12 cellular contexts compared by ENCODE assay signal in the genomic region with DNA sequence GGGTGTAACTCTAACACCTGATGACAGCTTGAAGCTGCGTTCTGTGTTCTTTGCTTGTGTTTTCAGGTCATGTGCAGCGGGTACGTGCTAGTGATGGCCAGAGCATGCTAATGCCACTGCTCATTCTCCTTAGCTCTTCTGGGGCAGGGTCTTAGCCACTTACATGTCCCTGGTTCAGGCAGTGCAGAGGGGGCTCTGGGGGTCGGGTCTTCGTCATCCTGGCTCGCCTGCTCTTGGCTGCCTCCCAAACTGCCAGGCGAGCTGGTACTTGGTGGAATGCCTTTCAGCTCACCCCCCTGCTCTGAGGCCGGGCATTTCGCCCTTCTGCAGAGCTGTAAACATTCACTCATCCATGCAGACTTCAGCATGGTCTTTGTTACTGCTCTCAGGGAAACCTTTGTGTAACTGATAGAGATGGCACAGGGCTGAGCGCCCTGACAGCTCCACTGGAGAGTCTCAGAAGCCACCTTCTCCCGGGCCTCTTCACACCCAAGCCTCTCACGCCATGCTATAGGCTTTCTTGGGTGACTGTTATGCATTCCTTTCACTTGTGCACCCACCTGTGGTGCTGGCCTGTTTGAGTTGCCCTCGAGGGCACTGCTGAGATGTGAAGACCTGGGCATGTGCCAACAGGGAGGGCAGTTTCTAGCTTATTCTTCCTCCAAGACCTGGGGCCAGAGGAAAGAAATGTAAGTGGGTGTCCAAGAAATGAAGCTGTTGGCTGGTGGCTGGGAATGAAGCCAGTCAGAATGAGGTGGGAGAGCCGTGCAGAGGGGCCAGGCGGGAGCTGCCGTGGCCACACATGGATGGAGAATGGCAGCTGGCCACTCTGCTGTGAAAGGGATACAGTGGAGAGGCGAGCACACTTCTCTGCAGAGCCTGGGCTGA. TPM values are rescaled to one million over a fixed set of nuclear protein-coding genes. Genes with fewer than 3 reads are reported as not detected.
DNase-seq lines count a peak whose midpoint lies in the region; ATAC-seq and TF ChIP-seq lines count a peak whose summit lies in the region.
"Had no signal": no experiment of that assay in that cellular context is flagged by ENCODE, and none has a peak within 500 bp of the region (broad histone marks: within the 10 kb centered on the region; RNA-seq: fewer than 3 reads in every experiment).

No MANE protein-coding gene starts in this region.

- no peaks in the 10 kb centered on the region for H3K9me3 ChIP-seq in heart left ventricle
- H3K9me3 ChIP-seq: BLaER1, SJSA1 had no signal

- intact Hi-C loops in heart left ventricle (cut with DNase I): no loop called here

- in situ Hi-C loops in G401 (cut with HindIII; ENCODE audit: low sequenced_read_pairs): no loop called here

- peaks cover 0 to 8% (median 0%) of the 10 kb centered on the region in 9 donors for H3K36me3 ChIP-seq in heart left ventricle
- H3K36me3 ChIP-seq: BLaER1, SJSA1 had no signal

- no peak for TF ChIP-seq CTCF in heart left ventricle (IDR thresholded peaks at IDR 0.05)

- ATAC-seq in heart left ventricle: peak; percentile 94 to 95 (median 95)
- no peak for ATAC-seq in stimulated activated naive CD8-positive, alpha-beta T cell treated with anti-CD3 and anti-CD28 coated beads, Interleukin-15, Interleukin-2, amounts not matched to agents 100 U/mL and 50 U/mL, for 24 hours

- H3K4me3 ChIP-seq in heart left ventricle: peak overlapping the region in 4 of 12 donors; percentile 17 to 24 (median 21)
- H3K4me3 ChIP-seq: BLaER1, SJSA1 had no signal

- H3K27ac ChIP-seq in heart left ventricle: peak overlapping the region; percentile 20 to 87 (median 68)
- H3K27ac ChIP-seq: BLaER1, SJSA1 had no signal

- WGBS in heart left ventricle, 4 donors: 36 to 57% (median 50%) methylated on average over 17 of the region's 17 CpGs

- peak; percentile 78 for DNase-seq in G401 (ENCODE audit: low spot score)
- DNase-seq in NCI-H526 treated with DMSO at 0.1 percent for 48 hours (lab: John Stamatoyannopoulos, UW): peak; percentile 62
- DNase-seq in heart left ventricle: peak; percentile 64 to 85 (median 70)
- DNase-seq in pons (ENCODE audit: low spot score): peak; percentile 99
- no peak for DNase-seq in NCI-H1436 (lab: John Stamatoyannopoulos, UW)
- no peak for DNase-seq in stimulated activated naive CD4-positive, alpha-beta T cell treated with Interleukin-2 at 50 U/mL for 16 hours (lab: John Stamatoyannopoulos, UW)
- DNase-seq in RKO (ENCODE audit: low spot score): no peak
- no peak for DNase-seq in stimulated activated naive CD8-positive, alpha-beta T cell treated with anti-CD3 and anti-CD28 coated beads, Interleukin-15, Interleukin-2, amounts not matched to agents 100 U/mL and 50 U/mL, for 24 hours
- DNase-seq: activated CD4-positive, CD25-positive, alpha-beta regulatory T cell treated with anti-CD3 and anti-CD28 coated beads, Interleukin-2, amount 50 U/mL, for 72 hours; stimulated activated CD4-positive, alpha-beta T cell treated with anti-CD3 and anti-CD28 coated beads, Interleukin-15, amount 100 ng/mL, for 24 hours had no signal

- no peaks in the 10 kb centered on the region for H3K27me3 ChIP-seq in heart left ventricle
- H3K27me3 ChIP-seq: BLaER1 had no signal

- TF ChIP-seq POLR2A in heart left ventricle (IDR thresholded peaks at IDR 0.05): no peak

- H3K4me1 ChIP-seq in heart left ventricle: peaks cover 0 to 36% (median 5%) of the 10 kb centered on the region in 12 donors
- H3K4me1 ChIP-seq: BLaER1, SJSA1 had no signal

RNA-seq across cellular contexts. Expression of a gene that starts 24.5 kb away (rescaled TPM):
- total RNA-seq in G401 (2014; rRNA removed; shearing (Covaris generic)): 0.49 and 0.95 TPM in 2 replicates
- 10 to 100 TPM in 2 of 9 donors, 1 to 10 TPM in 7; 5.6 to 16.8 (median 8.0) TPM for total RNA-seq in heart left ventricle
- polyA plus RNA-seq in heart left ventricle: 1 to 10 TPM; 4.1 TPM

Comparison
In these comparisons a context has a peak if more than half of its experiments do, and no peak if none do; other contexts are left out.
1. DNase-seq: peak in G401 (single experiment), NCI-H526 treated with DMSO at 0.1 percent for 48 hours (single experiment), heart left ventricle (5 of 5) and pons (single experiment); none in NCI-H1436 (single experiment), stimulated activated naive CD4-positive, alpha-beta T cell treated with Interleukin-2 at 50 U/mL for 16 hours (single experiment), RKO (single experiment) and stimulated activated naive CD8-positive, alpha-beta T cell treated with anti-CD3 and anti-CD28 coated beads, Interleukin-15, Interleukin-2, amounts not matched to agents 100 U/mL and 50 U/mL, for 24 hours (single experiment).